In the genomic region with DNA sequence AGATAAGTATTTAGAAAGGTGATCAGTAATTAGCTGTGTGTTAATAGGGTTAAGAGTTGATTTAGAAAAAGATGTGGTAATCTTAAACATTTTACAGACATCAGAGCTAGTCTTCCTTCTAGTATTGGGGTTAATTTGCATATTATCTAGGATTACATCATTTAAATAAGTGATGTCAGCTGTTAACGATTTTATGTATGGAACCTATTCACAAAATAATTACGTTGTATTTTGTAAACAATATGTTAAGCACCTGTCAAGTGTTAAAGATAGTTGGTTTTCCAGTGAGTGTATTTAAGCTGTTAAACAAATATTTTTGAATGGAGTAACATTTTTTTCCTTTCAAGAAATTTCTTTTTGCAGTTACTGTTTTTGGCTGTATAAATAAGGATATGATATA, we compare ENCODE assay signal across 1 cellular context.
TF ChIP-seq lines count a peak whose summit lies in the region.

No MANE protein-coding gene starts in this region.

TF ChIP-seq in K562, 482 proteins besides CTCF, POLR2A, EP300 and RAD21 (continued from another document):
- TF ChIP-seq, protein P1, sequence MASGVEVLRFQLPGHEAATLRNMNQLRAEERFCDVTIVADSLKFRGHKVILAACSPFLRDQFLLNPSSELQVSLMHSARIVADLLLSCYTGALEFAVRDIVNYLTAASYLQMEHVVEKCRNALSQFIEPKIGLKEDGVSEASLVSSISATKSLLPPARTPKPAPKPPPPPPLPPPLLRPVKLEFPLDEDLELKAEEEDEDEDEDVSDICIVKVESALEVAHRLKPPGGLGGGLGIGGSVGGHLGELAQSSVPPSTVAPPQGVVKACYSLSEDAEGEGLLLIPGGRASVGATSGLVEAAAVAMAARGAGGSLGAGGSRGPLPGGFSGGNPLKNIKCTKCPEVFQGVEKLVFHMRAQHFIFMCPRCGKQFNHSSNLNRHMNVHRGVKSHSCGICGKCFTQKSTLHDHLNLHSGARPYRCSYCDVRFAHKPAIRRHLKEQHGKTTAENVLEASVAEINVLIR (CRISPR knock-in tag; IDR thresholded peaks at IDR 0.05), result no peak
- TF ChIP-seq, protein P2, sequence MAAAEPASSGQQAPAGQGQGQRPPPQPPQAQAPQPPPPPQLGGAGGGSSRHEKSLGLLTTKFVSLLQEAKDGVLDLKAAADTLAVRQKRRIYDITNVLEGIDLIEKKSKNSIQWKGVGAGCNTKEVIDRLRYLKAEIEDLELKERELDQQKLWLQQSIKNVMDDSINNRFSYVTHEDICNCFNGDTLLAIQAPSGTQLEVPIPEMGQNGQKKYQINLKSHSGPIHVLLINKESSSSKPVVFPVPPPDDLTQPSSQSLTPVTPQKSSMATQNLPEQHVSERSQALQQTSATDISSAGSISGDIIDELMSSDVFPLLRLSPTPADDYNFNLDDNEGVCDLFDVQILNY (CRISPR knock-in tag; IDR thresholded peaks at IDR 0.05), result no peak
- TF ChIP-seq PRMT5 (CRISPR knock-in tag; IDR thresholded peaks at IDR 0.05) (no peak), NBN (IDR thresholded peaks at IDR 0.05; ENCODE audit: low read depth) (no peak), BRD4 (IDR thresholded peaks at IDR 0.05) (no peak), MYNN (IDR thresholded peaks at IDR 0.05) (no peak), MYNN (CRISPR knock-in tag; IDR thresholded peaks at IDR 0.05) (no peak), PYGO2 (tag; IDR thresholded peaks at IDR 0.05) (no peak)
